In genomic region chr1:100543640-100544039, GRCh38 we compare ENCODE assay signal across 7 cellular contexts. TPM values are rescaled to one million over a fixed set of nuclear protein-coding genes. Genes with fewer than 3 reads are reported as not detected.
DNase-seq lines count a peak whose midpoint lies in the region; ATAC-seq and TF ChIP-seq lines count a peak whose summit lies in the region.

No MANE protein-coding gene starts in this region.

- POLR2A ChIA-PET in IMR-90 (lab: Charles Lee; ENCODE audit: unreplicated experiment): no interaction called here

- H3K4me3 ChIP-seq in IMR-90 (ENCODE audit: insufficient read depth, low read depth, low read length) (no peak overlapping the region), retinal pigment epithelial cell (ENCODE audit: low read length) (no peak overlapping the region), esophagus squamous epithelium (no peak overlapping the region)

- H3K27ac Mint-ChIP-seq in activated naive CD4-positive, alpha-beta T cell treated with anti-CD3 and anti-CD28 coated beads for 36 hours: no peak overlapping the region

- H3K27me3 ChIP-seq in IMR-90 (ENCODE audit: control insufficient read depth, insufficient read depth, low read length) (peaks cover 26% of the 10 kb centered on the region), esophagus squamous epithelium (peaks cover 4 to 52% (median 5%) of the 10 kb centered on the region in 4 donors)

- H4K8ac ChIP-seq in IMR-90 (ENCODE audit: low read depth in 2 of 2, low read length in 2 of 2): no peak overlapping the region

- no TSS peak for BruUV-seq in IMR-90 (replicated peaks; lab: Mats Ljungman, UMichigan)

- ATAC-seq in GM21367 (IDR thresholded peaks at IDR 0.05; ENCODE audit: unreplicated experiment) (peak; percentile 67), IMR-90 (ENCODE audit: low read depth) (no peak)

- H3K9ac ChIP-seq in IMR-90 (ENCODE audit: low read depth, low read length): no peak overlapping the region

- no peak overlapping the region for H3K4ac ChIP-seq in IMR-90 (ENCODE audit: low read depth, low read length)

- no peak overlapping the region for H2BK5ac ChIP-seq in IMR-90 (ENCODE audit: low read depth, low read length, poor library complexity, severe bottlenecking)

- H3K23ac ChIP-seq in IMR-90 (ENCODE audit: low read depth, low read length): no peak overlapping the region

- H2AK5ac ChIP-seq in IMR-90 (ENCODE audit: low read depth, low read length): no peak overlapping the region

- no peaks in the 10 kb centered on the region for H3K36me3 ChIP-seq in IMR-90 (ENCODE audit: control insufficient read depth, insufficient read depth, low read length)
- no peaks in the 10 kb centered on the region for H3K36me3 ChIP-seq in esophagus squamous epithelium

- H3K27me3 Mint-ChIP-seq in activated naive CD4-positive, alpha-beta T cell treated with anti-CD3 and anti-CD28 coated beads for 36 hours (ENCODE audit: low read depth): peaks cover 23% of the 10 kb centered on the region

- H3K36me3 Mint-ChIP-seq in activated naive CD4-positive, alpha-beta T cell treated with anti-CD3 and anti-CD28 coated beads for 36 hours (ENCODE audit: low read depth): no peaks in the 10 kb centered on the region

- no peaks in the 10 kb centered on the region for H3K79me1 ChIP-seq in IMR-90 (ENCODE audit: low read depth in 1 of 2, low read length in 2 of 2)

- TF ChIP-seq POLR2A in IMR-90 (IDR thresholded peaks at IDR 0.05; ENCODE audit: low read depth, low read length): no peak
- TF ChIP-seq POLR2A in esophagus squamous epithelium (IDR thresholded peaks at IDR 0.05): no peak

- CTCF ChIA-PET in IMR-90 (lab: Yijun Ruan, JAX): interaction anchor here (1.0 to 1.6 kb wide), 2 partner anchors 15 to 292 kb away, joined by 3 read pairs; no protein-coding TSS in a partner anchor
- CTCF ChIA-PET in activated naive CD4-positive, alpha-beta T cell treated with anti-CD3 and anti-CD28 coated beads for 36 hours (lab: Charles Lee): interaction anchor here (0.5 to 2.1 kb wide), 7 partner anchors 11 to 887 kb away, joined by 3 to 17 read pairs (median 10); no protein-coding TSS in a partner anchor

- no peak overlapping the region for H2BK20ac ChIP-seq in IMR-90 (ENCODE audit: low read depth, low read length)

- intact Hi-C loops in IMR-90 (cut with micrococcal nuclease) (no loop called here), esophagus squamous epithelium (cut with DNase I) (no loop called here)
- intact Hi-C loops in activated naive CD4-positive, alpha-beta T cell treated with anti-CD3 and anti-CD28 coated beads for 36 hours (cut with micrococcal nuclease): loop anchor here (1.0 to 5.0 kb wide), 7 partner anchors 12 to 744 kb away; partner anchors contain the start of genes AGL and CDC14A

- dilution Hi-C loops in IMR-90 (cut with HindIII; ENCODE audit: low sequenced_read_pairs, unreplicated experiment): no loop called here

- no peaks in the 10 kb centered on the region for H4K20me1 ChIP-seq in IMR-90 (ENCODE audit: insufficient read depth, low read length)

- H2BK15ac ChIP-seq in IMR-90 (ENCODE audit: low read depth, low read length): no peak overlapping the region

- no peaks in the 10 kb centered on the region for H3K9me3 ChIP-seq in IMR-90 (ENCODE audit: control insufficient read depth, insufficient read depth, low read length)
- H3K9me3 ChIP-seq in esophagus squamous epithelium: no peaks in the 10 kb centered on the region

- H4K91ac ChIP-seq in IMR-90 (ENCODE audit: insufficient read depth, low read depth, low read length): no peak overlapping the region

- no peaks in the 10 kb centered on the region for H3K9me1 ChIP-seq in IMR-90 (ENCODE audit: insufficient read depth, low read length)

- H3K56ac ChIP-seq in IMR-90 (ENCODE audit: extremely low read depth, insufficient read depth, low read length): no peak overlapping the region

- no peak overlapping the region for H3K18ac ChIP-seq in IMR-90 (ENCODE audit: low read depth, low read length)

- WGBS in IMR-90 (ENCODE audit: extremely low coverage in 2 of 2, insufficient read length in 1 of 2), 2 experiments: no CpG with 5 or more reads among the region's 2 CpGs
- 33% methylated on average over 1 of the region's 2 CpGs; no CpG with 5 or more reads in 1 of the 2 donors for WGBS in esophagus squamous epithelium, 2 donors

- DNase-seq in IMR-90: no peak
- peak; percentile 75 for DNase-seq in activated naive CD4-positive, alpha-beta T cell treated with anti-CD3 and anti-CD28 coated beads for 36 hours
- DNase-seq in retinal pigment epithelial cell (ENCODE audit: low read depth): no peak
- no peak for DNase-seq in esophagus squamous epithelium (lab: John Stamatoyannopoulos, UW)
- no peak for DNase-seq in middle frontal gyrus (ENCODE audit: extremely low spot score, low spot score)

- TF ChIP-seq CTCF in GM12801 (IDR thresholded peaks at IDR 0.05; ENCODE audit: extremely low read depth, insufficient read length): peak; percentile 8
- TF ChIP-seq CTCF in IMR-90 (conservative IDR thresholded peaks at IDR 0.05; ENCODE audit: low read depth, low read length): 0 out of 2 replicates have a peak, but pooled peaks have one; percentile 7
- peak; percentile 42 for TF ChIP-seq CTCF in retinal pigment epithelial cell (conservative IDR thresholded peaks at IDR 0.05; ENCODE audit: low read depth, low read length)
- TF ChIP-seq CTCF in esophagus squamous epithelium (IDR thresholded peaks at IDR 0.05): peak in 1 of 6 experiments; percentile 33

- H2AK9ac ChIP-seq in IMR-90 (replicated peaks; ENCODE audit: low read depth, low read length, poor library complexity): no peak overlapping the region

- H3K14ac ChIP-seq in IMR-90 (replicated peaks; ENCODE audit: low read depth, low read length): no peak overlapping the region

- in situ Hi-C loops in IMR-90 (cut with MboI; ENCODE audit: low sequenced_read_pairs): no loop called here

- H3K9me3 Mint-ChIP-seq in activated naive CD4-positive, alpha-beta T cell treated with anti-CD3 and anti-CD28 coated beads for 36 hours: no peaks in the 10 kb centered on the region

- H3K4me1 Mint-ChIP-seq in activated naive CD4-positive, alpha-beta T cell treated with anti-CD3 and anti-CD28 coated beads for 36 hours (ENCODE audit: low read depth): peaks cover 2% of the 10 kb centered on the region

- H3K4me3 Mint-ChIP-seq in activated naive CD4-positive, alpha-beta T cell treated with anti-CD3 and anti-CD28 coated beads for 36 hours: no peak overlapping the region

- H2AFZ ChIP-seq in IMR-90 (replicated peaks; ENCODE audit: low read length, poor library complexity): no peak overlapping the region

- H3K4me2 ChIP-seq in IMR-90 (ENCODE audit: low read depth, low read length): no peak overlapping the region

- no peak for TF ChIP-seq RAD21 in IMR-90 (IDR thresholded peaks at IDR 0.05; ENCODE audit: low read length)

- no peak overlapping the region for H4K5ac ChIP-seq in IMR-90 (ENCODE audit: low read depth, low read length)

- no peak overlapping the region for H2BK120ac ChIP-seq in IMR-90 (ENCODE audit: low read depth, low read length)

- no peak overlapping the region for H3K27ac ChIP-seq in IMR-90 (ENCODE audit: insufficient read depth, low read length)
- H3K27ac ChIP-seq in esophagus squamous epithelium: no peak overlapping the region

- peaks cover 4% of the 10 kb centered on the region; the same call in 1 of the 2 replicates for H3K4me1 ChIP-seq in IMR-90 (ENCODE audit: control insufficient read depth, insufficient read depth, low read length)
- H3K4me1 ChIP-seq in esophagus squamous epithelium: peaks cover 10 to 16% (median 14%) of the 10 kb centered on the region in 3 donors

TF ChIP-seq in IMR-90, 13 proteins besides CTCF, POLR2A, EP300 and RAD21:
- TF ChIP-seq MAFK (IDR thresholded peaks at IDR 0.05; ENCODE audit: low read depth, low read length) (no peak), BHLHE40 (IDR thresholded peaks at IDR 0.05; ENCODE audit: low read depth, low read length) (no peak), MAZ (IDR thresholded peaks at IDR 0.05; ENCODE audit: borderline replicate concordance, low read depth, low read length) (no peak), NFE2L2 (IDR thresholded peaks at IDR 0.05; ENCODE audit: low read depth, low read length) (no peak), FOS (IDR thresholded peaks at IDR 0.05; ENCODE audit: low read depth, low read length) (no peak), USF2 (IDR thresholded peaks at IDR 0.05; ENCODE audit: low read depth, low read length) (no peak), SMC3 (IDR thresholded peaks at IDR 0.05; ENCODE audit: low read depth, low read length) (no peak), CHD1 (IDR thresholded peaks at IDR 0.05; ENCODE audit: low read depth, low read length) (no peak), CEBPB (IDR thresholded peaks at IDR 0.05; ENCODE audit: low read depth, low read length) (no peak), RCOR1 (IDR thresholded peaks at IDR 0.05; ENCODE audit: insufficient replicate concordance, low read length) (no peak), RFX5 (IDR thresholded peaks at IDR 0.05; ENCODE audit: low read depth, low read length) (no peak), MXI1 (IDR thresholded peaks at IDR 0.05; ENCODE audit: borderline replicate concordance, low read depth, low read length) (no peak), ELK1 (IDR thresholded peaks at IDR 0.05; ENCODE audit: borderline replicate concordance, low read depth, low read length) (no peak)

RNA-seq across cellular contexts. Expression of gene GPR88, which starts 5.7 kb away (rescaled TPM):
- total RNA-seq in IMR-90 (2012; rRNA removed) (not detected in 2 replicates), esophagus squamous epithelium (not detected)
- 0.03 TPM in 2 replicates for polyA plus RNA-seq in IMR-90 (2012; rRNA removed)
- 0.01 and 0.05 TPM in 2 replicates for polyA plus RNA-seq in IMR-90 (2012; cell fraction: cytosol; rRNA removed)
- polyA plus RNA-seq in IMR-90 (2012; cell fraction: nucleus; rRNA removed; ENCODE audit: low replicate concordance): 0.02 TPM in 1 of 2 replicates, not detected in the other
- not detected for total RNA-seq in activated naive CD4-positive, alpha-beta T cell treated with anti-CD3 and anti-CD28 coated beads for 36 hours
